In genomic region chr3:30693470-30694120, GRCh38 we compare ENCODE assay signal across 8 cellular contexts.
DNase-seq lines count a peak whose midpoint lies in the region; ATAC-seq and TF ChIP-seq lines count a peak whose summit lies in the region.

No MANE protein-coding gene starts in this region.

- CTCF ChIA-PET in activated CD8-positive, alpha-beta T cell treated with anti-CD3 and anti-CD28 coated beads for 36 hours (lab: Charles Lee) = interaction anchor here (0.7 to 5.8 kb wide), 53 partner anchors 8 to 653 kb away, joined by 3 to 40 read pairs (median 5); no protein-coding TSS in a partner anchor

- H3K27ac Mint-ChIP-seq in activated CD8-positive, alpha-beta T cell treated with anti-CD3 and anti-CD28 coated beads for 36 hours = peak overlapping the region; percentile 82
- H3K27ac Mint-ChIP-seq in T-helper 2 cell treated with Interferon-gamma antibody and Interleukin-4, amounts not matched to agents 5 μg/mL and 100 μg/mL, for 36 hours = no peak overlapping the region

- H3K4me1 Mint-ChIP-seq in activated CD8-positive, alpha-beta T cell treated with anti-CD3 and anti-CD28 coated beads for 36 hours (ENCODE audit: low read depth) = peaks cover 76% of the 10 kb centered on the region
- H3K4me1 Mint-ChIP-seq in T-helper 2 cell treated with Interferon-gamma antibody and Interleukin-4, amounts not matched to agents 5 μg/mL and 100 μg/mL, for 36 hours (ENCODE audit: low read depth) = peaks cover 26% of the 10 kb centered on the region

- H3K36me3 ChIP-seq in neural cell (ENCODE audit: insufficient read depth, low read length) = no peaks in the 10 kb centered on the region

- no peak overlapping the region for H3K4me3 Mint-ChIP-seq in activated CD8-positive, alpha-beta T cell treated with anti-CD3 and anti-CD28 coated beads for 36 hours
- H3K4me3 Mint-ChIP-seq in T-helper 2 cell treated with Interferon-gamma antibody and Interleukin-4, amounts not matched to agents 5 μg/mL and 100 μg/mL, for 36 hours = no peak overlapping the region

- H3K4me3 ChIP-seq in fibroblast of pulmonary artery (replicated peaks; ENCODE audit: low read depth, low read length) = no peak overlapping the region
- H3K4me3 ChIP-seq in neural cell (ENCODE audit: low read length) = no peak overlapping the region

- no peak overlapping the region for H3K9ac ChIP-seq in neural cell (ENCODE audit: low read length)

- no peaks in the 10 kb centered on the region for H3F3A ChIP-seq in neural cell (ENCODE audit: insufficient read depth, low read length, poor library complexity, severe bottlenecking)

- no peak overlapping the region for H3K27ac ChIP-seq in neural cell (ENCODE audit: low read length)

- no peaks in the 10 kb centered on the region for H3K9me2 ChIP-seq in neural cell (ENCODE audit: insufficient read depth, low read length)

- no peaks in the 10 kb centered on the region for H3K79me2 ChIP-seq in neural cell (replicated peaks; ENCODE audit: insufficient read depth, low read length)

- H2AFZ ChIP-seq in neural cell (ENCODE audit: low read depth, low read length) = no peak overlapping the region

- peaks cover 80% of the 10 kb centered on the region for H3K36me3 Mint-ChIP-seq in activated CD8-positive, alpha-beta T cell treated with anti-CD3 and anti-CD28 coated beads for 36 hours (ENCODE audit: low read depth)
- peaks cover 76% of the 10 kb centered on the region for H3K36me3 Mint-ChIP-seq in T-helper 2 cell treated with Interferon-gamma antibody and Interleukin-4, amounts not matched to agents 5 μg/mL and 100 μg/mL, for 36 hours (ENCODE audit: low read depth)

- H3K27me3 ChIP-seq in neural cell (ENCODE audit: insufficient read depth, low read depth, low read length) = no peaks in the 10 kb centered on the region

- H3K9me3 ChIP-seq in neural cell (ENCODE audit: low read length) = no peaks in the 10 kb centered on the region

- POLR2A ChIA-PET in activated CD8-positive, alpha-beta T cell treated with anti-CD3 and anti-CD28 coated beads for 36 hours (lab: Charles Lee) = interaction anchor here (0.5 to 1.6 kb wide), 9 partner anchors 8 to 435 kb away, joined by 3 to 7 read pairs (median 4); partner anchors contain the start of gene TGFBR2

- peak; percentile 93 for ATAC-seq in GM19351 (IDR thresholded peaks at IDR 0.05; ENCODE audit: unreplicated experiment)
- ATAC-seq in HG03280 (IDR thresholded peaks at IDR 0.05; ENCODE audit: unreplicated experiment) = peak; percentile 93
- peak; percentile 88 for ATAC-seq in activated CD8-positive, alpha-beta T cell treated with anti-CD3 and anti-CD28 coated beads for 36 hours

- no peaks in the 10 kb centered on the region for H3K27me3 Mint-ChIP-seq in activated CD8-positive, alpha-beta T cell treated with anti-CD3 and anti-CD28 coated beads for 36 hours
- no peaks in the 10 kb centered on the region for H3K27me3 Mint-ChIP-seq in T-helper 2 cell treated with Interferon-gamma antibody and Interleukin-4, amounts not matched to agents 5 μg/mL and 100 μg/mL, for 36 hours (ENCODE audit: low read depth)

- peak; percentile 60 for DNase-seq in DMS53 (lab: John Stamatoyannopoulos, UW)
- peak; percentile 12 for DNase-seq in NCI-H524 treated with DMSO at 0.1 percent for 48 hours (lab: John Stamatoyannopoulos, UW)
- peak; percentile 55 for DNase-seq in activated CD8-positive, alpha-beta T cell treated with anti-CD3 and anti-CD28 coated beads for 36 hours
- peak; percentile 85 for DNase-seq in fibroblast of pulmonary artery (ENCODE audit: low read depth)
- DNase-seq in T-helper 2 cell treated with Interferon-gamma antibody and Interleukin-4, amounts not matched to agents 5 μg/mL and 100 μg/mL, for 36 hours (ENCODE audit: low spot score) = no peak

- peak; percentile 84 for TF ChIP-seq CTCF in activated CD8-positive, alpha-beta T cell treated with anti-CD3 and anti-CD28 coated beads for 36 hours (IDR thresholded peaks at IDR 0.05)
- TF ChIP-seq CTCF in fibroblast of pulmonary artery (IDR thresholded peaks at IDR 0.05; ENCODE audit: low read length, missing control alignments) (peak; percentile 77), neural cell (IDR thresholded peaks at IDR 0.05; ENCODE audit: poor library complexity, severe bottlenecking) (peak; percentile 88)

- peak; percentile 94 for TF ChIP-seq RAD21 in neural cell (conservative IDR thresholded peaks at IDR 0.05)

- intact Hi-C loops in activated CD8-positive, alpha-beta T cell treated with anti-CD3 and anti-CD28 coated beads for 36 hours (cut with micrococcal nuclease) = loop anchor here (2.0 to 5.0 kb wide), 2 partner anchors 36 to 581 kb away; no protein-coding TSS in a partner anchor

- no peaks in the 10 kb centered on the region for H3K9me3 Mint-ChIP-seq in activated CD8-positive, alpha-beta T cell treated with anti-CD3 and anti-CD28 coated beads for 36 hours
- H3K9me3 Mint-ChIP-seq in T-helper 2 cell treated with Interferon-gamma antibody and Interleukin-4, amounts not matched to agents 5 μg/mL and 100 μg/mL, for 36 hours = no peaks in the 10 kb centered on the region

- TF ChIP-seq EP300 in neural cell (conservative IDR thresholded peaks at IDR 0.05; ENCODE audit: poor library complexity, severe bottlenecking) = no peak

- H4K20me1 ChIP-seq in neural cell (ENCODE audit: insufficient read depth) = no peaks in the 10 kb centered on the region

- no peak overlapping the region for H3K4me2 ChIP-seq in neural cell (ENCODE audit: low read length)

TF ChIP-seq in neural cell, 6 proteins besides CTCF, POLR2A, EP300 and RAD21:
- TF ChIP-seq POLR2AphosphoS5 (IDR thresholded peaks at IDR 0.05) (no peak), EZH2 (IDR thresholded peaks at IDR 0.05; ENCODE audit: borderline replicate concordance, insufficient read depth, low read length, poor library complexity, severe bottlenecking) (no peak), SMC3 (conservative IDR thresholded peaks at IDR 0.05; ENCODE audit: poor library complexity) (peak; percentile 91), MXI1 (conservative IDR thresholded peaks at IDR 0.05; ENCODE audit: poor library complexity, severe bottlenecking) (no peak), TAF1 (IDR thresholded peaks at IDR 0.05; ENCODE audit: low read depth) (no peak), REST (IDR thresholded peaks at IDR 0.05; ENCODE audit: borderline replicate concordance) (no peak)
